1 cellular context compared by ENCODE assay signal in the genomic region with DNA sequence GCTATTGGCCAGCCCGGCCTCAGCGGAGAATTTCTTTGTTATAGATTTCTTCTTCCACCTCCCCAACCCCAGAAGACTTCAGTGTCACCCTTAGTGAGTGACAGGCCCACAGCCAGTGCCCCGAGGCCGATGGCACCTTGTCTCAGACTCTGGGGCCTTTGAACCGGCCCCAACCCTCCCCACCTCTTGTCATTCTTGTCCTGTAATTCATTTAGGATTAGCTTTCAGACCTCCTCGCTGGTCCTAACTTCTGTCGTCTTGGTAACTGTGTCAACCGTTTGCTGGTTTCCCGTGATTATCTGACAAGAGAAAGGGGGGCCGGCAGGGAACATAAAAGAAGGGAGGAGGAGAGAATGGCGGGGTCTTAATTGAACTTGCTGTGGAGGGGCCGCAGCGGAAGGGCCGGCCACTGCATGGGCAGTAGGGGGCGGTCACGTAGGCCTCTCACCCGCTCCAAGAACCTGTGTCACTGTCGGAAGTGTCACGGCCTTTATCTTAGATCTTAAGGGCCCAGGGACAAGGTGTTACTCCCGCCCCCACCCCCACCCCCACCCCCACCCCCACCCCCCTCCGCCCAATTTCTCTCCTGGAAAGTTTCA.
TF ChIP-seq lines count a peak whose summit lies in the region.

No MANE protein-coding gene starts in this region.

TF ChIP-seq in WTC11, 78 proteins besides CTCF, POLR2A, EP300 and RAD21 (continued from another document):
- TF ChIP-seq, protein P1, sequence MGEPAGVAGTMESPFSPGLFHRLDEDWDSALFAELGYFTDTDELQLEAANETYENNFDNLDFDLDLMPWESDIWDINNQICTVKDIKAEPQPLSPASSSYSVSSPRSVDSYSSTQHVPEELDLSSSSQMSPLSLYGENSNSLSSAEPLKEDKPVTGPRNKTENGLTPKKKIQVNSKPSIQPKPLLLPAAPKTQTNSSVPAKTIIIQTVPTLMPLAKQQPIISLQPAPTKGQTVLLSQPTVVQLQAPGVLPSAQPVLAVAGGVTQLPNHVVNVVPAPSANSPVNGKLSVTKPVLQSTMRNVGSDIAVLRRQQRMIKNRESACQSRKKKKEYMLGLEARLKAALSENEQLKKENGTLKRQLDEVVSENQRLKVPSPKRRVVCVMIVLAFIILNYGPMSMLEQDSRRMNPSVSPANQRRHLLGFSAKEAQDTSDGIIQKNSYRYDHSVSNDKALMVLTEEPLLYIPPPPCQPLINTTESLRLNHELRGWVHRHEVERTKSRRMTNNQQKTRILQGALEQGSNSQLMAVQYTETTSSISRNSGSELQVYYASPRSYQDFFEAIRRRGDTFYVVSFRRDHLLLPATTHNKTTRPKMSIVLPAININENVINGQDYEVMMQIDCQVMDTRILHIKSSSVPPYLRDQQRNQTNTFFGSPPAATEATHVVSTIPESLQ (CRISPR knock-in tag; IDR thresholded peaks at IDR 0.05), result no peak
- TF ChIP-seq GABPB1 (CRISPR knock-in tag; IDR thresholded peaks at IDR 0.05) (no peak), ZSCAN18 (CRISPR knock-in tag; IDR thresholded peaks at IDR 0.05) (no peak), FOXK1 (CRISPR knock-in tag; IDR thresholded peaks at IDR 0.05) (no peak), FOXP4 (CRISPR knock-in tag; IDR thresholded peaks at IDR 0.05) (no peak)
- TF ChIP-seq, protein P2, sequence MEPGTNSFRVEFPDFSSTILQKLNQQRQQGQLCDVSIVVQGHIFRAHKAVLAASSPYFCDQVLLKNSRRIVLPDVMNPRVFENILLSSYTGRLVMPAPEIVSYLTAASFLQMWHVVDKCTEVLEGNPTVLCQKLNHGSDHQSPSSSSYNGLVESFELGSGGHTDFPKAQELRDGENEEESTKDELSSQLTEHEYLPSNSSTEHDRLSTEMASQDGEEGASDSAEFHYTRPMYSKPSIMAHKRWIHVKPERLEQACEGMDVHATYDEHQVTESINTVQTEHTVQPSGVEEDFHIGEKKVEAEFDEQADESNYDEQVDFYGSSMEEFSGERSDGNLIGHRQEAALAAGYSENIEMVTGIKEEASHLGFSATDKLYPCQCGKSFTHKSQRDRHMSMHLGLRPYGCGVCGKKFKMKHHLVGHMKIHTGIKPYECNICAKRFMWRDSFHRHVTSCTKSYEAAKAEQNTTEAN (CRISPR knock-in tag; IDR thresholded peaks at IDR 0.05), result no peak
